Comparison of ENCODE assay signal across 10 cellular contexts in genomic region chr7:102511838-102512522, GRCh38. TPM values are rescaled to one million over a fixed set of nuclear protein-coding genes. Genes with fewer than 3 reads are reported as not detected.
DNase-seq lines count a peak whose midpoint lies in the region; ATAC-seq, FAIRE-seq and TF ChIP-seq lines count a peak whose summit lies in the region.
"Not testable (repeated sequence)": the region's sequence is repeated elsewhere in the genome, so short reads cannot be mapped to it uniquely, and the experiment has no call there.
"Had no signal": no experiment of that assay in that cellular context is flagged by ENCODE, and none has a peak within 500 bp of the region (broad histone marks: within the 10 kb centered on the region; RNA-seq: fewer than 3 reads in every experiment).

No MANE protein-coding gene starts in this region.

- H3K9me3 ChIP-seq in Loucy (ENCODE audit: insufficient read depth, low read depth, low read length); astrocyte (ENCODE audit: insufficient read depth, low read depth, low read length); left lung: not testable (repeated sequence)

- H3K36me3 ChIP-seq in Loucy (ENCODE audit: insufficient read depth, low read length); astrocyte (ENCODE audit: insufficient read depth, low read length); left lung: not testable (repeated sequence)

- not testable (repeated sequence) for FAIRE-seq in astrocyte (lab: Jason Lieb, UNC)

- H3K4me2 ChIP-seq in Loucy (ENCODE audit: low read depth, low read length, poor library complexity, severe bottlenecking) (peak overlapping the region; percentile 68), astrocyte (ENCODE audit: low read length) (peak overlapping the region; percentile 74)

- not testable (repeated sequence) for H3K27ac Mint-ChIP-seq in astrocyte (ENCODE audit: unreplicated experiment); stimulated activated effector memory CD8-positive, alpha-beta T cell treated with anti-CD3 and anti-CD28 coated beads, Interleukin-12 subunit alpha, Interleukin-12 subunit beta, amount 100 ng/mL, for 72 hours

- not testable (repeated sequence) for DNase-seq in GM12865 (ENCODE audit: low read depth); astrocyte (ENCODE audit: low read depth); left lung; stimulated activated effector memory CD8-positive, alpha-beta T cell treated with anti-CD3 and anti-CD28 coated beads, Interleukin-12 subunit alpha, Interleukin-12 subunit beta, amount 100 ng/mL, for 72 hours (ENCODE audit: low spot score in 2 of 2)

- not testable (repeated sequence) for H4K20me1 ChIP-seq in Loucy (ENCODE audit: insufficient read depth, low read length, poor library complexity, severe bottlenecking); astrocyte (ENCODE audit: insufficient read depth, low read length)

- not testable (repeated sequence) for H3K4me1 Mint-ChIP-seq in astrocyte (ENCODE audit: low read depth, unreplicated experiment); stimulated activated effector memory CD8-positive, alpha-beta T cell treated with anti-CD3 and anti-CD28 coated beads, Interleukin-12 subunit alpha, Interleukin-12 subunit beta, amount 100 ng/mL, for 72 hours

- not testable (repeated sequence) for H3K36me3 Mint-ChIP-seq in astrocyte (ENCODE audit: low read depth, unreplicated experiment); stimulated activated effector memory CD8-positive, alpha-beta T cell treated with anti-CD3 and anti-CD28 coated beads, Interleukin-12 subunit alpha, Interleukin-12 subunit beta, amount 100 ng/mL, for 72 hours

- not testable (repeated sequence) for H3K4me3 Mint-ChIP-seq in astrocyte (ENCODE audit: unreplicated experiment)
- peak overlapping the region; percentile 18 for H3K4me3 Mint-ChIP-seq in stimulated activated effector memory CD8-positive, alpha-beta T cell treated with anti-CD3 and anti-CD28 coated beads, Interleukin-12 subunit alpha, Interleukin-12 subunit beta, amount 100 ng/mL, for 72 hours

- H3K9me3 Mint-ChIP-seq in astrocyte (ENCODE audit: unreplicated experiment); stimulated activated effector memory CD8-positive, alpha-beta T cell treated with anti-CD3 and anti-CD28 coated beads, Interleukin-12 subunit alpha, Interleukin-12 subunit beta, amount 100 ng/mL, for 72 hours: not testable (repeated sequence)

- ATAC-seq in GM19395 (IDR thresholded peaks at IDR 0.05; ENCODE audit: unreplicated experiment) (peak; percentile 27), GM21786 (IDR thresholded peaks at IDR 0.05; ENCODE audit: unreplicated experiment) (peak; percentile 41), HG03095 (IDR thresholded peaks at IDR 0.05; ENCODE audit: unreplicated experiment) (peak; percentile 38), left lung (peak; percentile 55)
- peak; percentile 61 for ATAC-seq in stimulated activated effector memory CD8-positive, alpha-beta T cell treated with anti-CD3 and anti-CD28 coated beads, Interleukin-12 subunit alpha, Interleukin-12 subunit beta, amount 100 ng/mL, for 72 hours

- intact Hi-C loops in left lung (cut with DNase I), result not testable (repeated sequence)

- not testable (repeated sequence) for H3K9me2 ChIP-seq in Loucy (replicated peaks; ENCODE audit: low read depth, low read length)

- not testable (repeated sequence) for H3K4me1 ChIP-seq in Loucy (ENCODE audit: insufficient read depth, low read length, poor library complexity, severe bottlenecking); astrocyte (ENCODE audit: insufficient read depth, low read length); left lung

- H3K27ac ChIP-seq in astrocyte (ENCODE audit: low read depth, low read length); left lung: not testable (repeated sequence)

- not testable (repeated sequence) for H3F3A ChIP-seq in Loucy (ENCODE audit: low read depth)

- H3K9ac ChIP-seq in Loucy (ENCODE audit: low read depth, low read length, poor library complexity, severe bottlenecking), result not testable (repeated sequence)
- H3K9ac ChIP-seq in astrocyte (ENCODE audit: low read length), result peak overlapping the region; percentile 54

- H2AFZ ChIP-seq in Loucy (ENCODE audit: low read length); astrocyte (ENCODE audit: low read depth, low read length): not testable (repeated sequence)

- not testable (repeated sequence) for H3K27me3 Mint-ChIP-seq in astrocyte (ENCODE audit: low read depth, unreplicated experiment)

- H3K79me2 ChIP-seq in Loucy (ENCODE audit: insufficient read depth, low read length); astrocyte (ENCODE audit: insufficient read depth, low read length): not testable (repeated sequence)

- H3K27me3 ChIP-seq in Loucy (ENCODE audit: insufficient read depth, low read length, poor library complexity, severe bottlenecking); astrocyte (ENCODE audit: insufficient read depth, low read length); left lung: not testable (repeated sequence)

- TF ChIP-seq CTCF in GM12865 (IDR thresholded peaks at IDR 0.05; ENCODE audit: insufficient read depth, low read depth, low read length, missing control alignments); Loucy (conservative IDR thresholded peaks at IDR 0.05; ENCODE audit: low read length); astrocyte (IDR thresholded peaks at IDR 0.05; ENCODE audit: insufficient read depth, low read depth, low read length); left lung (IDR thresholded peaks at IDR 0.05): not testable (repeated sequence)

- H3K4me3 ChIP-seq in GM12865 (ENCODE audit: low read depth, low read length), result 0 out of 2 replicates have a peak overlapping the region, but pooled peaks have one; percentile 44
- H3K4me3 ChIP-seq in Loucy (ENCODE audit: low read length, poor library complexity, severe bottlenecking), result peak overlapping the region; percentile 68
- H3K4me3 ChIP-seq in astrocyte (ENCODE audit: insufficient read depth, low read depth, low read length); left lung: not testable (repeated sequence)

RNA-seq across cellular contexts. Expression of gene RASA4B, which starts 5.6 kb away (rescaled TPM):
- 1.1 and 1.7 TPM in 2 replicates for total RNA-seq in astrocyte
- total RNA-seq in left lung, result 10 to 100 TPM; 18.1 to 18.5 TPM

RNA-seq across cellular contexts. Expression of gene UPK3BL2, which starts 31.5 kb away (rescaled TPM):
- total RNA-seq in astrocyte (3.3 and 3.4 TPM in 2 replicates), left lung (10 to 100 TPM; 12.7 to 22.0 TPM)

RNA-seq across cellular contexts. Expression of gene POLR2J, which starts 33.3 kb away (rescaled TPM):
- total RNA-seq in astrocyte (36.9 and 41.4 TPM in 2 replicates), left lung (10 to 100 TPM; 30.5 to 39.0 TPM)

RNA-seq across cellular contexts. Expression of gene SPDYE2, which starts 39.0 kb away (rescaled TPM):
- total RNA-seq in astrocyte (not detected in 2 replicates), left lung (not detected)
- total RNA-seq: Calu3, chondrocyte had no signal

RNA-seq across cellular contexts. Expression of gene LRWD1, which starts 47.2 kb away (rescaled TPM):
- total RNA-seq in astrocyte, result 26.2 and 28.5 TPM in 2 replicates
- total RNA-seq in left lung, result 10 to 100 TPM; 12.9 to 16.6 TPM
